Comparison of ENCODE assay signal across 8 cellular contexts in genomic region chr7:151233111-151233701, GRCh38. TPM values are rescaled to one million over a fixed set of nuclear protein-coding genes. Genes with fewer than 3 reads are reported as not detected.
DNase-seq lines count a peak whose midpoint lies in the region; ATAC-seq and TF ChIP-seq lines count a peak whose summit lies in the region.

No MANE protein-coding gene starts in this region.

- H3K27me3 ChIP-seq in SU-DHL-6 (ENCODE audit: low read length) (no peaks in the 10 kb centered on the region), skeletal muscle satellite cell (ENCODE audit: control insufficient read depth, insufficient read depth, low read length) (no peaks in the 10 kb centered on the region)

- TF ChIP-seq CTCF in SU-DHL-6 (IDR thresholded peaks at IDR 0.05; ENCODE audit: insufficient read depth, low read length, poor library complexity, severe bottlenecking) = no peak

- ATAC-seq in HG03439 (IDR thresholded peaks at IDR 0.05; ENCODE audit: unreplicated experiment) = peak; percentile 32

- no peaks in the 10 kb centered on the region for H3F3A ChIP-seq in SU-DHL-6 (ENCODE audit: insufficient read depth)

- no peaks in the 10 kb centered on the region for H3K9me2 ChIP-seq in SU-DHL-6 (replicated peaks; ENCODE audit: insufficient read depth, low read length)

- no peaks in the 10 kb centered on the region for H3K9me3 ChIP-seq in SU-DHL-6 (ENCODE audit: insufficient read depth, low read length)
- H3K9me3 ChIP-seq in skeletal muscle satellite cell (replicated peaks; ENCODE audit: low read length) = no peaks in the 10 kb centered on the region

- H3K4me2 ChIP-seq in SU-DHL-6 (ENCODE audit: low read depth, low read length, poor library complexity, severe bottlenecking) = peak overlapping the region; percentile 70
- H3K4me2 ChIP-seq in skeletal muscle satellite cell (ENCODE audit: low read length) = peak overlapping the region; percentile 98

- H3K9ac ChIP-seq in SU-DHL-6 (ENCODE audit: low read length) = peak overlapping the region; percentile 97
- H3K9ac ChIP-seq in skeletal muscle satellite cell (ENCODE audit: low read depth, low read length) = peak overlapping the region; percentile 97

- H3K36me3 ChIP-seq in SU-DHL-6 (ENCODE audit: low read length) (no peaks in the 10 kb centered on the region), skeletal muscle satellite cell (ENCODE audit: insufficient read depth, low read length) (peaks cover 46% of the 10 kb centered on the region)

- H3K27ac ChIP-seq in SU-DHL-6 (ENCODE audit: low read depth, low read length) = peak overlapping the region; percentile 36

- peak; percentile 47 for DNase-seq in NCI-H2171 treated with DMSO at 0.1 percent for 48 hours (lab: John Stamatoyannopoulos, UW)
- DNase-seq in NCI-H2171 (lab: John Stamatoyannopoulos, UW) = no peak
- DNase-seq in activated naive CD8-positive, alpha-beta T cell treated with anti-CD3 and anti-CD28 coated beads, Interleukin-2, amount 50 U/mL, for 16 hours (ENCODE audit: low read depth, low spot score) = peak; percentile 64
- peak; percentile 95 for DNase-seq in hepatic stellate cell (ENCODE audit: low spot score)
- DNase-seq in pons (ENCODE audit: low spot score) = no peak

- H3K4me1 ChIP-seq in skeletal muscle satellite cell (ENCODE audit: control insufficient read depth, insufficient read depth, low read length) = peaks cover 21% of the 10 kb centered on the region

- no peaks in the 10 kb centered on the region for H4K20me1 ChIP-seq in SU-DHL-6 (ENCODE audit: low read depth, low read length)

- H3K4me3 ChIP-seq in SU-DHL-6 (ENCODE audit: insufficient read depth, low read length, poor library complexity, severe bottlenecking) (peak overlapping the region; percentile 97), skeletal muscle satellite cell (ENCODE audit: low read length) (peak overlapping the region; percentile 94)

- peaks cover 21% of the 10 kb centered on the region for H3K79me2 ChIP-seq in SU-DHL-6 (ENCODE audit: insufficient read depth, low read length)

- H2AFZ ChIP-seq in SU-DHL-6 (ENCODE audit: low read depth, low read length, severe bottlenecking) = peak overlapping the region; percentile 70

RNA-seq across cellular contexts. Expression of gene CHPF2, which starts 0.9 kb away (rescaled TPM):
- total RNA-seq in skeletal muscle satellite cell (2012; rRNA removed) = 64.9 and 65.4 TPM in 2 replicates

RNA-seq across cellular contexts. Expression of gene ABCF2, which starts 6.2 kb away (rescaled TPM):
- total RNA-seq in skeletal muscle satellite cell (2012; rRNA removed) = 81.7 and 89.0 TPM in 2 replicates

RNA-seq across cellular contexts. Expression of gene SMARCD3, which starts 15.3 kb away (rescaled TPM):
- 19.5 and 28.6 TPM in 2 replicates for total RNA-seq in skeletal muscle satellite cell (2012; rRNA removed)

RNA-seq across cellular contexts. Expression of gene H2BK1, which starts 22.9 kb away (rescaled TPM):
- total RNA-seq in skeletal muscle satellite cell (2012; rRNA removed) = not detected in 2 replicates

RNA-seq across cellular contexts. Expression of gene ASB10, which starts 46.2 kb away (rescaled TPM):
- total RNA-seq in skeletal muscle satellite cell (2012; rRNA removed) = not detected in 2 replicates

Comparison
In these comparisons a context has a peak if more than half of its experiments do, and no peak if none do; other contexts are left out.
1. DNase-seq: peak in NCI-H2171 treated with DMSO at 0.1 percent for 48 hours (single experiment), activated naive CD8-positive, alpha-beta T cell treated with anti-CD3 and anti-CD28 coated beads, Interleukin-2, amount 50 U/mL, for 16 hours (single experiment) and hepatic stellate cell (single experiment); none in NCI-H2171 (single experiment) and pons (single experiment).